In genomic region chr4:88378691-88379559, GRCh38 we compare ENCODE assay signal across 8 cellular contexts.
DNase-seq lines count a peak whose midpoint lies in the region; ATAC-seq lines count a peak whose summit lies in the region.

Gene HERC6, plus strand, starts transcription at chr4:88378852. Its CDS starts 70 bp downstream, at chr4:88378922.

- peak; percentile 85 for ATAC-seq in GM18909 (IDR thresholded peaks at IDR 0.05; ENCODE audit: poor library complexity, unreplicated experiment)
- ATAC-seq in HG03175 (IDR thresholded peaks at IDR 0.05; ENCODE audit: unreplicated experiment): peak; percentile 84

- peak; percentile 92 for DNase-seq in AG20443 (ENCODE audit: low spot score)
- DNase-seq in NCI-H345 treated with DMSO at 0.1 percent for 48 hours (lab: John Stamatoyannopoulos, UW; ENCODE audit: unreplicated experiment): peak; percentile 59
- DNase-seq in activated CD4-positive, alpha-beta T cell treated with anti-CD3 and anti-CD28 coated beads for 48 hours: peak; percentile 86
- DNase-seq in dedifferentiated amniotic fluid mesenchymal stem cell (ENCODE audit: extremely low spot score): peak; percentile 72
- peak; percentile 93 for DNase-seq in left kidney (ENCODE audit: low read depth, low spot score)
- peak; percentile 80 for DNase-seq in stimulated activated CD4-positive, alpha-beta T cell treated with anti-CD3 and anti-CD28 coated beads, Interleukin-1b, Interleukin-23, amount 100 ng/mL, for 48 hours

Comparison
In these comparisons a context has a peak if more than half of its experiments do, and no peak if none do; other contexts are left out.
1. Peak in every context shown above with its lines: DNase-seq and ATAC-seq.